24 cellular contexts compared by ENCODE assay signal in the genomic region with DNA sequence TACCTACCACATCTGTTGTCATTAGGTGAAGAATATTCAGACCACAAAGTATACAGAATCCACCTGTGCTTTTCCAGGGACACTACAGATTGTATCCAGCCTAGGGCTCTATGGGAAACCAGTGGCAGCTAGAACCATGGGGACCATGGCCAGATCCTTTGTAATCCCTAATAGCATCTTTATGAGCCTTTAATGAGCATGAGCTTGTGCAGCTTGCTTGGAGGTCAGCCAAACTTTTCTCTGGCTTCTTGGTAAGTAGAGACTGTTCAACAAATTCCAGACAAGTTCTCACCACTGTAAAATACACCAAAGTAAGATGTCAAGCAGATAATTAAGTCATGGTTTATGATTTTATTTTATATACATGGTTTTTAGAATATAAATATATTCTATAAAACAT.
DNase-seq lines count a peak whose midpoint lies in the region; TF ChIP-seq lines count a peak whose summit lies in the region.
"Had no signal": no experiment of that assay in that cellular context is flagged by ENCODE, and none has a peak within 500 bp of the region (broad histone marks: within the 10 kb centered on the region; RNA-seq: fewer than 3 reads in every experiment).

No MANE protein-coding gene starts in this region.

- H3K9me3 ChIP-seq in A673 (ENCODE audit: low read depth, low read length, poor library complexity, severe bottlenecking), result no peaks in the 10 kb centered on the region
- H3K9me3 ChIP-seq: BLaER1, sigmoid colon, stomach, uterus had no signal

- no peaks in the 10 kb centered on the region for H3K4me1 ChIP-seq in A673 (ENCODE audit: insufficient read depth, low read length, poor library complexity, severe bottlenecking)
- H3K4me1 ChIP-seq: BLaER1, sigmoid colon, stomach, uterus had no signal

- DNase-seq in A673 (ENCODE audit: low spot score), result peak; percentile 74
- DNase-seq in D341Med (ENCODE audit: low spot score), result peak; percentile 40
- DNase-seq in NCI-H446 (lab: John Stamatoyannopoulos, UW), result peak; percentile 43 to 79
- DNase-seq in astrocyte of the spinal cord (ENCODE audit: low read depth, low spot score), result peak; percentile 16
- no peak for DNase-seq in activated naive CD4-positive, alpha-beta T cell treated with anti-CD3 and anti-CD28 coated beads for 36 hours
- DNase-seq in cerebellum (ENCODE audit: low spot score), result no peak
- no peak for DNase-seq in KG1 (lab: John Stamatoyannopoulos, UW)
- DNase-seq: activated CD4-positive, alpha-beta T cell treated with anti-CD3 and anti-CD28 coated beads, Interleukin-2, amount 50 U/mL, for 48 hours; activated gamma-delta T cell treated with Interleukin-2 at 50 U/mL for 16 hours; activated naive CD8-positive, alpha-beta T cell treated with anti-CD3 and anti-CD28 coated beads, Interleukin-2, amount 50 U/mL, for 24 hours; activated T-cell treated with anti-CD3 and anti-CD28 coated beads, Interleukin-2, amount 50 U/mL, for 48 hours; DMS79; GDM1; natural killer cell; NCI-H1048; NCI-H187 treated with DMSO at 0.1 percent for 48 hours; sigmoid colon; stimulated activated CD4-positive, alpha-beta T cell treated with anti-CD3 and anti-CD28 coated beads, Interleukin-4, amount 100 ng/mL, for 1 hour; stomach; uterus had no signal

- H3K27ac Mint-ChIP-seq in activated naive CD4-positive, alpha-beta T cell treated with anti-CD3 and anti-CD28 coated beads for 36 hours, result no peak overlapping the region
- H3K27ac Mint-ChIP-seq: activated naive CD8-positive, alpha-beta T cell treated with anti-CD3 and anti-CD28 coated beads, Interleukin-2, amount 50 U/mL, for 24 hours; brain; natural killer cell; progenitor cell of endocrine pancreas had no signal

- H3K36me3 Mint-ChIP-seq in activated naive CD4-positive, alpha-beta T cell treated with anti-CD3 and anti-CD28 coated beads for 36 hours (ENCODE audit: low read depth), result no peaks in the 10 kb centered on the region
- H3K36me3 Mint-ChIP-seq: brain, natural killer cell had no signal

- no peaks in the 10 kb centered on the region for H3K9me3 Mint-ChIP-seq in activated naive CD4-positive, alpha-beta T cell treated with anti-CD3 and anti-CD28 coated beads for 36 hours
- H3K9me3 Mint-ChIP-seq: activated naive CD8-positive, alpha-beta T cell treated with anti-CD3 and anti-CD28 coated beads, Interleukin-2, amount 50 U/mL, for 24 hours; brain had no signal

- no peaks in the 10 kb centered on the region for H3K36me3 ChIP-seq in A673 (ENCODE audit: insufficient read depth, low read length, poor library complexity, severe bottlenecking)
- H3K36me3 ChIP-seq: BLaER1, sigmoid colon, stomach, uterus had no signal

- H3K27ac ChIP-seq in A673 (ENCODE audit: low read depth, low read length, poor library complexity, severe bottlenecking), result no peak overlapping the region
- H3K27ac ChIP-seq: BLaER1, sigmoid colon, stomach, uterus had no signal

- BruUV-seq in A673 (replicated peaks; lab: Mats Ljungman, UMichigan), result no TSS peak

- CTCF ChIA-PET in A673 (lab: Charles Lee), result no interaction called here
- CTCF ChIA-PET in activated naive CD4-positive, alpha-beta T cell treated with anti-CD3 and anti-CD28 coated beads for 36 hours (lab: Charles Lee), result no interaction called here

- no peak overlapping the region for H3K4me3 ChIP-seq in A673 (ENCODE audit: low read depth, low read length, poor library complexity, severe bottlenecking)
- no peak overlapping the region for H3K4me3 ChIP-seq in astrocyte of the spinal cord (ENCODE audit: low read depth, low read length)
- H3K4me3 ChIP-seq: BLaER1, lung, sigmoid colon, stomach, uterus had no signal

- no peaks in the 10 kb centered on the region for H3K27me3 Mint-ChIP-seq in activated naive CD4-positive, alpha-beta T cell treated with anti-CD3 and anti-CD28 coated beads for 36 hours (ENCODE audit: low read depth)
- H3K27me3 Mint-ChIP-seq: activated naive CD8-positive, alpha-beta T cell treated with anti-CD3 and anti-CD28 coated beads, Interleukin-2, amount 50 U/mL, for 24 hours; brain had no signal

- H3K4me3 Mint-ChIP-seq in activated naive CD4-positive, alpha-beta T cell treated with anti-CD3 and anti-CD28 coated beads for 36 hours, result no peak overlapping the region
- H3K4me3 Mint-ChIP-seq: activated naive CD8-positive, alpha-beta T cell treated with anti-CD3 and anti-CD28 coated beads, Interleukin-2, amount 50 U/mL, for 24 hours; brain; natural killer cell had no signal

- in situ Hi-C loops in astrocyte of the spinal cord (cut with HindIII; ENCODE audit: low sequenced_read_pairs), result no loop called here

- H3K27me3 ChIP-seq in A673 (replicated peaks; ENCODE audit: insufficient read depth, low read depth, low read length, poor library complexity), result no peaks in the 10 kb centered on the region
- H3K27me3 ChIP-seq: BLaER1, sigmoid colon, stomach, uterus had no signal

- intact Hi-C loops in A673 (cut with micrococcal nuclease; ENCODE audit: unreplicated experiment), result no loop called here
- intact Hi-C loops in activated naive CD4-positive, alpha-beta T cell treated with anti-CD3 and anti-CD28 coated beads for 36 hours (cut with micrococcal nuclease), result no loop called here

- no peaks in the 10 kb centered on the region for H3K4me1 Mint-ChIP-seq in activated naive CD4-positive, alpha-beta T cell treated with anti-CD3 and anti-CD28 coated beads for 36 hours (ENCODE audit: low read depth)
- H3K4me1 Mint-ChIP-seq: activated naive CD8-positive, alpha-beta T cell treated with anti-CD3 and anti-CD28 coated beads, Interleukin-2, amount 50 U/mL, for 24 hours; brain; natural killer cell had no signal

- TF ChIP-seq CTCF in A673 (conservative IDR thresholded peaks at IDR 0.05; ENCODE audit: low read depth, low read length) (no peak), astrocyte of the spinal cord (IDR thresholded peaks at IDR 0.05; ENCODE audit: low read depth, low read length) (no peak)

- POLR2A ChIA-PET in A673 (lab: Charles Lee; ENCODE audit: low non-redundant PET), result no interaction called here

Comparison
In these comparisons a context has a peak if more than half of its experiments do, and no peak if none do; other contexts are left out.
1. DNase-seq: peak in A673 (single experiment), D341Med (single experiment), NCI-H446 (2 of 2) and astrocyte of the spinal cord (single experiment); none in activated naive CD4-positive, alpha-beta T cell treated with anti-CD3 and anti-CD28 coated beads for 36 hours (single experiment), cerebellum (single experiment) and KG1 (single experiment).